9 cellular contexts compared by ENCODE assay signal in the genomic region with DNA sequence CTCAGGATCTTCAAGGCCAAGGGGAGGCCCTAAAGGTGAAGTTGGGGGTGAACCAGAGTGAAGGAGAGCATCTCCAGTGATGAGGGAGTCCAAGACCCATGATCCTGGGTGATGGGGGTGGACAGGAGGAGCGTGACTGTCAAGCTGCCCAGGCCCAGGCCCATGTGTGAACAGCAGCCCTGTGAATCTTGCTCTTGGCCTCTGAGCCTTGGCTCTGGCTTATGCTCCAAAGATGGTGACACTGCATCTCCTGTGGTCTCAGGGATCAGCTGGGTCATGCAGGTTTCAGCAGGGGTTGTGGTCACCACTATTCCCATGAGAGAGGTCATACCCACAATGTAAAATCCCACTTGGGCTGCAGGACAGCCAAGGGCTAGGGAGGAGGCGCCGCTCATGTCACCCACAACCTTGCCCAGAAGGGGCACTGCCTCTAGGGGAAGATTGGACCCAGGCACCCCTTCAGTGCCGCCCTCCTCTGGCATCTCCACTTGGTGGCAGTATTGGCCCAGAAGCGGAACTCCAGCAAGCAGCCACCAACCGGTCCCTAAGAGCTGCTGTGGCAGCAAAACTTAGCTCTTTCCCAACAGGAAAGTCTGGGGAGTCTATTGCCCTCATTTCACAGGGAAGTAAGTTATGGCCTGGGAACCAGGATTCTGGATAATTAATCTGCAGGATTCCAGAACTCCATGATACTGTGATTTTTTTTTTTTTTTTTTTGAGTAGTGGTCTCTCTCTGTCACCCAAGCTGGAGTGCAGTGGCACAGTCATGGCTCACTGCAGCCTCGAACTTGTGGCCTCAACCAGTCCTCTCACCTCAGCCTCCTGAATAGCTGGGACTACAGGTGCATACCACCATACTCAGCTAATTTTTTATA. TPM values are rescaled to one million over a fixed set of nuclear protein-coding genes. Genes with fewer than 3 reads are reported as not detected.
DNase-seq lines count a peak whose midpoint lies in the region; ATAC-seq lines count a peak whose summit lies in the region.
"Had no signal": no experiment of that assay in that cellular context is flagged by ENCODE, and none has a peak within 500 bp of the region (broad histone marks: within the 10 kb centered on the region; RNA-seq: fewer than 3 reads in every experiment).

No MANE protein-coding gene starts in this region.

- peak; percentile 92 for ATAC-seq in GM18502 (IDR thresholded peaks at IDR 0.05; ENCODE audit: poor library complexity, unreplicated experiment)
- peak; percentile 55 for ATAC-seq in HG03025 (IDR thresholded peaks at IDR 0.05; ENCODE audit: low FRiP score, unreplicated experiment)
- ATAC-seq in left lobe of liver = peak; percentile 95

- DNase-seq in A172 (ENCODE audit: low spot score) (peak; percentile 88), NCI-H2171 (lab: John Stamatoyannopoulos, UW) (peak; percentile 37), cerebellar cortex (ENCODE audit: low spot score) (peak; percentile 57), left lobe of liver (ENCODE audit: low spot score) (peak; percentile 62)
- peak; percentile 20 to 42 (median 27) for DNase-seq in activated CD4-positive, CD25-positive, alpha-beta regulatory T cell (lab: John Stamatoyannopoulos, UW)
- DNase-seq in stimulated activated CD4-positive, alpha-beta T cell treated with anti-CD3 and anti-CD28 coated beads, TNF-alpha, amount 100 ng/mL, for 48 hours (ENCODE audit: low read depth in 3 of 3) = peak; percentile 46 to 60 (median 55)

RNA-seq across cellular contexts. Expression of a gene that starts 7.5 kb away (rescaled TPM):
- total RNA-seq in A172 (2014; rRNA removed; shearing (Covaris generic)) = 0.72 TPM in 1 of 2 replicates, not detected in the other
- not detected for total RNA-seq in left lobe of liver
- total RNA-seq: subcutaneous adipose tissue had no signal

RNA-seq across cellular contexts. Expression of a gene that starts 51.6 kb away (rescaled TPM):
- 23.7 and 25.8 TPM in 2 replicates for total RNA-seq in A172 (2014; rRNA removed; shearing (Covaris generic))
- total RNA-seq in left lobe of liver = 0.05 TPM

Comparison
In these comparisons a context has a peak if more than half of its experiments do, and no peak if none do; other contexts are left out.
1. Peak in every context shown above with its lines: DNase-seq and ATAC-seq.
2. DNase-seq: peak in every context shown above with its lines; median percentile 88 in A172; 62 in left lobe of liver; 57 in cerebellar cortex; 55 in stimulated activated CD4-positive, alpha-beta T cell treated with anti-CD3 and anti-CD28 coated beads, TNF-alpha, amount 100 ng/mL, for 48 hours; 37 in NCI-H2171; 27 in activated CD4-positive, CD25-positive, alpha-beta regulatory T cell.
3. RNA of a gene that starts 51.6 kb away (total RNA-seq): 23.7 to 25.8 TPM in A172; 0.05 TPM in left lobe of liver (single experiment); every median in the first group is over 10 times any median in the second.